ENCODE assay signal across 9 cellular contexts in the genomic region with DNA sequence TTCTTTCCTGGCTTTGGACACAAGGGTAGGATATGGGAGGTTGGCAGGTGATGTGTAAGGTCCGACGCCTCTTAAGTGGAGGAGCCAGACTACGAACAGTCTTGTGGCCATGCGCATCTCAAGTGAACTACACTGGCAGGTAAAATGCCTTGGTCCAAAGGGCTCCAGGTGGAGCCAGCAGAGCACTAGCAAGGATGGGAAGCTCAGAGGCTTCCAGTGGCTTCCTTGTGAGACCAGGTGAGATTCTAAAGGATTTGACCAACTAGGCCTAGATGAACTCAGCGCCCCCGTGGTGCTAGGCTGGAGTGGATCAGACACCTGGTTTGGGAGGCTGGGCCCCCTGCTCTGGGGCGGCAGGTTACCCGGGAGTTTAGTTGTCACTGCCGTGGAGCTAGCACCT. TPM values are rescaled to one million over a fixed set of nuclear protein-coding genes. Genes with fewer than 3 reads are reported as not detected.
DNase-seq lines count a peak whose midpoint lies in the region; ATAC-seq, FAIRE-seq and TF ChIP-seq lines count a peak whose summit lies in the region.
"Had no signal": no experiment of that assay in that cellular context is flagged by ENCODE, and none has a peak within 500 bp of the region (broad histone marks: within the 10 kb centered on the region; RNA-seq: fewer than 3 reads in every experiment).

No MANE protein-coding gene starts in this region.

- peaks cover 22% of the 10 kb centered on the region for H3K4me1 ChIP-seq in ACC112 (ENCODE audit: control insufficient read depth, insufficient read depth, low read length, unreplicated experiment)
- peaks cover 10% of the 10 kb centered on the region for H3K4me1 ChIP-seq in HUES6 (ENCODE audit: control insufficient read depth, insufficient read depth, low read length)
- H3K4me1 ChIP-seq in mucosa of stomach (ENCODE audit: control insufficient read depth, insufficient read depth, low read length), result peaks cover 7% of the 10 kb centered on the region

- DNase-seq in bronchial epithelial cell (ENCODE audit: low read depth) (no peak), T-helper 9 cell (no peak), HPDE6-E6E7 (ENCODE audit: extremely low spot score) (no peak)

- H3K4me3 ChIP-seq in ACC112 (ENCODE audit: low read depth, low read length), result peak overlapping the region; percentile 85
- peak overlapping the region; percentile 98 for H3K4me3 ChIP-seq in HUES6 (ENCODE audit: low read depth, low read length)
- peak overlapping the region; percentile 91 for H3K4me3 ChIP-seq in bronchial epithelial cell (ENCODE audit: low read depth, low read length)
- H3K4me3 ChIP-seq in mucosa of stomach (ENCODE audit: low read length), result peak overlapping the region; percentile 53

- FAIRE-seq in bronchial epithelial cell (lab: Jason Lieb, UNC), result no peak
- FAIRE-seq: colon had no signal

- ATAC-seq in HG03280 (IDR thresholded peaks at IDR 0.05; ENCODE audit: unreplicated experiment) (no peak), GM18868 (IDR thresholded peaks at IDR 0.05; ENCODE audit: unreplicated experiment) (no peak)

- H3K9me3 ChIP-seq in HUES6 (ENCODE audit: control insufficient read depth, insufficient read depth, low read depth, low read length), result no peaks in the 10 kb centered on the region
- no peaks in the 10 kb centered on the region for H3K9me3 ChIP-seq in mucosa of stomach (ENCODE audit: control insufficient read depth, low read length)

- H3K27ac ChIP-seq in ACC112 (ENCODE audit: low read depth, low read length), result peak overlapping the region; percentile 84; the same call in 1 of the 2 replicates
- H3K27ac ChIP-seq in HUES6 (ENCODE audit: low read depth, low read length), result peak overlapping the region; percentile 98; the same call in 1 of the 2 replicates

- H3K27me3 ChIP-seq in ACC112 (ENCODE audit: insufficient read depth, low read length) (no peaks in the 10 kb centered on the region), HUES6 (ENCODE audit: control insufficient read depth, insufficient read depth, low read length) (no peaks in the 10 kb centered on the region), bronchial epithelial cell (ENCODE audit: control insufficient read depth, insufficient read depth, low read length) (no peaks in the 10 kb centered on the region), mucosa of stomach (ENCODE audit: control insufficient read depth, insufficient read depth, low read length) (no peaks in the 10 kb centered on the region)

- peaks cover 51% of the 10 kb centered on the region for H3K79me2 ChIP-seq in ACC112 (ENCODE audit: control insufficient read depth, insufficient read depth, low read length, unreplicated experiment)

- H3K9ac ChIP-seq in HUES6 (ENCODE audit: low read length), result peak overlapping the region; percentile 97
- H3K9ac ChIP-seq in mucosa of stomach (ENCODE audit: low read length), result peak overlapping the region; percentile 92

- TF ChIP-seq CTCF in bronchial epithelial cell (IDR thresholded peaks at IDR 0.05; ENCODE audit: insufficient read depth, low read length, severe bottlenecking), result no peak

- no peak overlapping the region for H2AFZ ChIP-seq in ACC112 (ENCODE audit: low read length, unreplicated experiment)

- H3K36me3 ChIP-seq in ACC112 (ENCODE audit: insufficient read depth, low read length) (peaks cover 18% of the 10 kb centered on the region; the same call in 1 of the 2 replicates), HUES6 (ENCODE audit: control insufficient read depth, insufficient read depth, low read length) (peaks cover 32% of the 10 kb centered on the region), bronchial epithelial cell (ENCODE audit: control insufficient read depth, insufficient read depth, low read length) (peaks cover 15% of the 10 kb centered on the region), mucosa of stomach (ENCODE audit: control insufficient read depth, insufficient read depth, low read length) (peaks cover 13% of the 10 kb centered on the region)

RNA-seq across cellular contexts. Expression of a gene that starts 1.0 kb away (rescaled TPM):
- 5,082 and 6,563 TPM in 2 replicates for total RNA-seq in bronchial epithelial cell

RNA-seq across cellular contexts. Expression of a gene that starts 1.0 kb away (rescaled TPM):
- total RNA-seq in bronchial epithelial cell, result not detected in 2 replicates

RNA-seq across cellular contexts. Expression of a gene that starts 6.2 kb away (rescaled TPM):
- total RNA-seq in bronchial epithelial cell, result 38.5 and 44.5 TPM in 2 replicates

RNA-seq across cellular contexts. Expression of a gene that starts 6.3 kb away (rescaled TPM):
- 115 and 219 TPM in 2 replicates for total RNA-seq in bronchial epithelial cell

RNA-seq across cellular contexts. Expression of a gene that starts 11.1 kb away (rescaled TPM):
- total RNA-seq in bronchial epithelial cell, result under 0.01 and 0.13 TPM in 2 replicates
